In genomic region chr2:131492418-131493198, GRCh38 we compare ENCODE assay signal across 1 cellular context.
TF ChIP-seq lines count a peak whose summit lies in the region.

No MANE protein-coding gene starts in this region.

TF ChIP-seq in HepG2, 621 proteins besides CTCF, POLR2A, EP300 and RAD21 (continued from another document and continues in another):
- TF ChIP-seq ZBTB10 (CRISPR knock-in tag; IDR thresholded peaks at IDR 0.05; ENCODE audit: borderline replicate concordance) (peak; percentile 24; the same call in 1 of the 2 replicates), ZNF839 (CRISPR knock-in tag; IDR thresholded peaks at IDR 0.05; ENCODE audit: borderline replicate concordance) (no peak), ATF2 (CRISPR knock-in tag; IDR thresholded peaks at IDR 0.05) (peak; percentile 74), TRIM22 (IDR thresholded peaks at IDR 0.05) (no peak), ZNF556 (CRISPR knock-in tag; IDR thresholded peaks at IDR 0.05; ENCODE audit: borderline replicate concordance) (peak; percentile 63), ZNF138 (CRISPR knock-in tag; IDR thresholded peaks at IDR 0.05; ENCODE audit: low read depth) (no peak; the same call in 1 of the 2 replicates), SRSF1 (optimal IDR thresholded peaks at IDR 0.05; ENCODE audit: low read depth, low read length) (peak; percentile 99), DNMT1 (CRISPR knock-in tag; IDR thresholded peaks at IDR 0.05) (no peak; the same call in 1 of the 2 replicates), SMYD3 (CRISPR knock-in tag; IDR thresholded peaks at IDR 0.05) (0 out of 2 replicates have a peak, but pooled peaks have one; percentile 14), MLLT10 (CRISPR knock-in tag; IDR thresholded peaks at IDR 0.05) (no peak), ZNF513 (CRISPR knock-in tag; conservative IDR thresholded peaks at IDR 0.05) (no peak), SMAD9 (CRISPR knock-in tag; IDR thresholded peaks at IDR 0.05) (no peak), ZMYM4 (CRISPR knock-in tag; IDR thresholded peaks at IDR 0.05) (peak; percentile 83), ZNF770 (CRISPR knock-in tag; IDR thresholded peaks at IDR 0.05) (peak; percentile 11; the same call in 1 of the 2 replicates), ZNF740 (CRISPR knock-in tag; IDR thresholded peaks at IDR 0.05) (peak; percentile 97), PITX1 (CRISPR knock-in tag; IDR thresholded peaks at IDR 0.05) (no peak), ATF7-NPFF (CRISPR knock-in tag; IDR thresholded peaks at IDR 0.05; ENCODE audit: low read depth) (peak; percentile 82; the same call in 1 of the 2 replicates), KLF6 (CRISPR knock-in tag; IDR thresholded peaks at IDR 0.05) (0 out of 2 replicates have a peak, but pooled peaks have one; percentile 34), ZNF367 (CRISPR knock-in tag; IDR thresholded peaks at IDR 0.05; ENCODE audit: borderline replicate concordance) (0 out of 2 replicates have a peak, but pooled peaks have one; percentile 23), YEATS2 (CRISPR knock-in tag; IDR thresholded peaks at IDR 0.05; ENCODE audit: borderline replicate concordance) (peak; percentile 92), ZNF879 (CRISPR knock-in tag; IDR thresholded peaks at IDR 0.05) (peak; percentile 79; the same call in 1 of the 2 replicates), RERE (CRISPR knock-in tag; IDR thresholded peaks at IDR 0.05; ENCODE audit: low read depth) (peak; percentile 17; the same call in 1 of the 2 replicates), ZNF574 (CRISPR knock-in tag; IDR thresholded peaks at IDR 0.05) (peak; percentile 88), ZNF788 (CRISPR knock-in tag; IDR thresholded peaks at IDR 0.05; ENCODE audit: borderline replicate concordance) (peak; percentile 86; the same call in 1 of the 2 replicates), ZNF704 (CRISPR knock-in tag; IDR thresholded peaks at IDR 0.05; ENCODE audit: borderline replicate concordance) (peak; percentile 72), MTERF4 (CRISPR knock-in tag; IDR thresholded peaks at IDR 0.05) (peak; percentile 59; the same call in 1 of the 2 replicates), ZNF496 (CRISPR knock-in tag; IDR thresholded peaks at IDR 0.05; ENCODE audit: insufficient replicate concordance) (no peak), NONO (IDR thresholded peaks at IDR 0.05) (no peak), NONO (CRISPR knock-in tag; conservative IDR thresholded peaks at IDR 0.05) (peak; percentile 87), ZBTB21 (CRISPR knock-in tag; IDR thresholded peaks at IDR 0.05) (peak; percentile 72; the same call in 1 of the 2 replicates), ZNF644 (CRISPR knock-in tag; IDR thresholded peaks at IDR 0.05; ENCODE audit: low read depth) (no peak), RFX1 (IDR thresholded peaks at IDR 0.05) (no peak), GTF2F1 (IDR thresholded peaks at IDR 0.05; ENCODE audit: low read length) (no peak), ASH2L (IDR thresholded peaks at IDR 0.05; ENCODE audit: insufficient read length, low read depth, low read length) (peak; percentile 75), ZNF414 (CRISPR knock-in tag; IDR thresholded peaks at IDR 0.05) (peak; percentile 84)
